In genomic region chr3:72127843-72128242, GRCh38 we compare ENCODE assay signal across 1 cellular context.
TF ChIP-seq lines count a peak whose summit lies in the region.

No MANE protein-coding gene starts in this region.

TF ChIP-seq in GM23338, 12 proteins besides CTCF, POLR2A, EP300 and RAD21:
- TF ChIP-seq ZNF462 (CRISPR knock-in tag; IDR thresholded peaks at IDR 0.05) (no peak), CREB1 (CRISPR knock-in tag; IDR thresholded peaks at IDR 0.05; ENCODE audit: low read depth) (no peak), JUNB (IDR thresholded peaks at IDR 0.05; ENCODE audit: unreplicated experiment) (no peak), POLR2AphosphoS5 (IDR thresholded peaks at IDR 0.05; ENCODE audit: low read depth) (no peak), EZH2phosphoT487 (IDR thresholded peaks at IDR 0.05; ENCODE audit: unreplicated experiment) (no peak), NANOG (IDR thresholded peaks at IDR 0.05; ENCODE audit: borderline replicate concordance) (no peak)
